8 cellular contexts compared by ENCODE assay signal in genomic region chr20:56391037-56391436, GRCh38. TPM values are rescaled to one million over a fixed set of nuclear protein-coding genes. Genes with fewer than 3 reads are reported as not detected.
DNase-seq lines count a peak whose midpoint lies in the region; ATAC-seq and TF ChIP-seq lines count a peak whose summit lies in the region.

No MANE protein-coding gene starts in this region.

- no peaks in the 10 kb centered on the region for H3K9me3 Mint-ChIP-seq in type B pancreatic cell

- 0 out of 2 replicates have a peak, but pooled peaks cover 4% of the 10 kb centered on the region for H4K20me1 ChIP-seq in SU-DHL-6 (ENCODE audit: low read depth, low read length)

- H3K27me3 ChIP-seq in cardiac muscle cell, result no peaks in the 10 kb centered on the region
- H3K27me3 ChIP-seq in SU-DHL-6 (ENCODE audit: low read length), result no peaks in the 10 kb centered on the region

- H3K4me2 ChIP-seq in SU-DHL-6 (ENCODE audit: low read depth, low read length, poor library complexity, severe bottlenecking), result peak overlapping the region; percentile 66

- H3K9ac ChIP-seq in SU-DHL-6 (ENCODE audit: low read length), result peak overlapping the region; percentile 93

- H3K36me3 ChIP-seq in cardiac muscle cell (peaks cover 16% of the 10 kb centered on the region), SU-DHL-6 (ENCODE audit: low read length) (peaks cover 29% of the 10 kb centered on the region; the same call in 1 of the 2 replicates)

- H3K27ac Mint-ChIP-seq in type B pancreatic cell, result peak overlapping the region; percentile 59

- peaks cover 30% of the 10 kb centered on the region for H3K4me1 Mint-ChIP-seq in type B pancreatic cell (ENCODE audit: unreplicated experiment)

- ATAC-seq in HG03432 (IDR thresholded peaks at IDR 0.05; ENCODE audit: unreplicated experiment), result no peak

- peaks cover 29% of the 10 kb centered on the region for H3K36me3 Mint-ChIP-seq in type B pancreatic cell

- H3K9me2 ChIP-seq in SU-DHL-6 (replicated peaks; ENCODE audit: insufficient read depth, low read length), result no peaks in the 10 kb centered on the region

- H3K79me2 ChIP-seq in SU-DHL-6 (ENCODE audit: insufficient read depth, low read length), result peaks cover 86% of the 10 kb centered on the region

- H3K9me3 ChIP-seq in cardiac muscle cell (ENCODE audit: low read depth) (no peaks in the 10 kb centered on the region), SU-DHL-6 (ENCODE audit: insufficient read depth, low read length) (no peaks in the 10 kb centered on the region), iPS-18c (ENCODE audit: control insufficient read depth, insufficient read depth, low read length) (no peaks in the 10 kb centered on the region)

- H2AFZ ChIP-seq in SU-DHL-6 (ENCODE audit: low read depth, low read length, severe bottlenecking), result no peak overlapping the region

- no peaks in the 10 kb centered on the region for H3K27me3 Mint-ChIP-seq in type B pancreatic cell

- H3K4me3 Mint-ChIP-seq in type B pancreatic cell, result no peak overlapping the region

- no peak for TF ChIP-seq CTCF in cardiac muscle cell (IDR thresholded peaks at IDR 0.05; ENCODE audit: low read depth, low read length)
- TF ChIP-seq CTCF in SU-DHL-6 (IDR thresholded peaks at IDR 0.05; ENCODE audit: insufficient read depth, low read length, poor library complexity, severe bottlenecking), result no peak
- no peak for TF ChIP-seq CTCF in type B pancreatic cell (conservative IDR thresholded peaks at IDR 0.05)

- DNase-seq in cardiac muscle cell (ENCODE audit: low read depth in 1 of 2, low spot score in 1 of 2), result no peak
- no peak for DNase-seq in cardiac septum (ENCODE audit: low spot score)
- no peak for DNase-seq in type B pancreatic cell (ENCODE audit: extremely low spot score, unreplicated experiment)
- no peak for DNase-seq in NCI-H1105 treated with DMSO at 0.1 percent for 48 hours (lab: John Stamatoyannopoulos, UW)
- no peak for DNase-seq in NCI-H345 treated with DMSO at 0.1 percent for 48 hours (lab: John Stamatoyannopoulos, UW; ENCODE audit: unreplicated experiment)

- H3K4me1 ChIP-seq in cardiac muscle cell (ENCODE audit: low read depth), result peaks cover 13% of the 10 kb centered on the region

- H3K4me3 ChIP-seq in cardiac muscle cell, result peak overlapping the region; percentile 62
- peak overlapping the region; percentile 99 for H3K4me3 ChIP-seq in SU-DHL-6 (ENCODE audit: insufficient read depth, low read length, poor library complexity, severe bottlenecking)
- peak overlapping the region; percentile 95 for H3K4me3 ChIP-seq in iPS-18c (ENCODE audit: insufficient read depth, low read depth, low read length)

- intact Hi-C loops in cardiac septum (cut with DNase I), result no loop called here

- H3F3A ChIP-seq in SU-DHL-6 (ENCODE audit: insufficient read depth), result no peaks in the 10 kb centered on the region

- H3K27ac ChIP-seq in cardiac muscle cell (peak overlapping the region; percentile 82), SU-DHL-6 (ENCODE audit: low read depth, low read length) (peak overlapping the region; percentile 86)

RNA-seq across cellular contexts. Expression of gene AURKA, which starts 1.0 kb away (rescaled TPM):
- total RNA-seq in cardiac muscle cell (16.1 and 58.2 TPM in 2 replicates), cardiac septum (3.2 TPM), type B pancreatic cell (ENCODE audit: low replicate concordance) (20.3 and 42.7 TPM in 2 replicates)
- polyA plus RNA-seq in cardiac muscle cell, result 28.8 and 97.3 TPM in 2 replicates

RNA-seq across cellular contexts. Expression of gene CSTF1, which starts 1.4 kb away (rescaled TPM):
- total RNA-seq in cardiac muscle cell (39.5 and 46.4 TPM in 2 replicates), cardiac septum (15.3 TPM), type B pancreatic cell (ENCODE audit: low replicate concordance) (43.2 and 48.4 TPM in 2 replicates)
- 34.9 and 46.8 TPM in 2 replicates for polyA plus RNA-seq in cardiac muscle cell

RNA-seq across cellular contexts. Expression of gene CASS4, which starts 21.0 kb away (rescaled TPM):
- total RNA-seq in cardiac muscle cell, result 0.07 and 0.12 TPM in 2 replicates
- polyA plus RNA-seq in cardiac muscle cell, result not detected in 2 replicates
- total RNA-seq in cardiac septum, result 0.30 TPM
- 0.38 and 0.56 TPM in 2 replicates for total RNA-seq in type B pancreatic cell (ENCODE audit: low replicate concordance)

RNA-seq across cellular contexts. Expression of gene FAM210B, which starts 32.3 kb away (rescaled TPM):
- total RNA-seq in cardiac muscle cell (64.2 and 69.6 TPM in 2 replicates), cardiac septum (41.5 TPM), type B pancreatic cell (ENCODE audit: low replicate concordance) (58.3 and 58.4 TPM in 2 replicates)
- polyA plus RNA-seq in cardiac muscle cell, result 101 and 144 TPM in 2 replicates
